2 cellular contexts compared by ENCODE assay signal in genomic region chr22:19884954-19885751, GRCh38.
TF ChIP-seq lines count a peak whose summit lies in the region.

No MANE protein-coding gene starts in this region.

TF ChIP-seq in GM23338, 12 proteins besides CTCF, POLR2A, EP300 and RAD21:
- TF ChIP-seq EZH2 (IDR thresholded peaks at IDR 0.05; ENCODE audit: low read depth, unreplicated experiment) (no peak), STAT1 (IDR thresholded peaks at IDR 0.05; ENCODE audit: unreplicated experiment) (no peak), ZNF331 (CRISPR knock-in tag; IDR thresholded peaks at IDR 0.05; ENCODE audit: low read depth) (no peak), ETS1 (IDR thresholded peaks at IDR 0.05) (no peak), REST (IDR thresholded peaks at IDR 0.05; ENCODE audit: unreplicated experiment) (no peak), EZH2phosphoT487 (IDR thresholded peaks at IDR 0.05; ENCODE audit: unreplicated experiment) (no peak), ZNF114 (CRISPR knock-in tag; IDR thresholded peaks at IDR 0.05) (no peak), NANOG (IDR thresholded peaks at IDR 0.05; ENCODE audit: borderline replicate concordance) (no peak), CREB1 (CRISPR knock-in tag; IDR thresholded peaks at IDR 0.05; ENCODE audit: low read depth) (no peak), POLR2AphosphoS5 (IDR thresholded peaks at IDR 0.05; ENCODE audit: low read depth) (no peak), JUNB (IDR thresholded peaks at IDR 0.05; ENCODE audit: unreplicated experiment) (no peak), ZNF462 (CRISPR knock-in tag; IDR thresholded peaks at IDR 0.05) (no peak)

TF ChIP-seq in K562, 482 proteins besides CTCF, POLR2A, EP300 and RAD21:
- peak; percentile 27; the same call in 1 of the 2 replicates for TF ChIP-seq ATF1 (CRISPR knock-in tag; IDR thresholded peaks at IDR 0.05)
- TF ChIP-seq ATF1 (tag; IDR thresholded peaks at IDR 0.05) = no peak
- no peak for TF ChIP-seq L3MBTL2 (IDR thresholded peaks at IDR 0.05)
- 0 out of 2 replicates have a peak, but pooled peaks have one; percentile 5 for TF ChIP-seq RUNX1 (IDR thresholded peaks at IDR 0.05; ENCODE audit: low read depth)
- no peak for TF ChIP-seq IRF2 (CRISPR knock-in tag; IDR thresholded peaks at IDR 0.05)
- 0 out of 2 replicates have a peak, but pooled peaks have one; percentile 23 for TF ChIP-seq RBM14 (IDR thresholded peaks at IDR 0.05; ENCODE audit: borderline replicate concordance, insufficient read depth, low read depth, low read length)
- no peak for TF ChIP-seq ZNF347 (CRISPR knock-in tag; IDR thresholded peaks at IDR 0.05; ENCODE audit: low read depth)
- 0 out of 2 replicates have a peak, but pooled peaks have one; percentile 15 for TF ChIP-seq HMGXB4 (CRISPR knock-in tag; IDR thresholded peaks at IDR 0.05)
- peak; percentile 73; the same call in 1 of the 2 replicates for TF ChIP-seq RREB1 (CRISPR knock-in tag; IDR thresholded peaks at IDR 0.05)
- peak; percentile 54 for TF ChIP-seq POLR2G (IDR thresholded peaks at IDR 0.05; ENCODE audit: low read depth, low read length)
- TF ChIP-seq NR4A1 (CRISPR knock-in tag; IDR thresholded peaks at IDR 0.05) = 0 out of 2 replicates have a peak, but pooled peaks have one; percentile 37
- TF ChIP-seq NR4A1 (tag; IDR thresholded peaks at IDR 0.05) = no peak
- 0 out of 2 replicates have a peak, but pooled peaks have one; percentile 8 for TF ChIP-seq ZNF76 (CRISPR knock-in tag; IDR thresholded peaks at IDR 0.05; ENCODE audit: borderline replicate concordance)
- no peak for TF ChIP-seq ZMIZ1 (IDR thresholded peaks at IDR 0.05; ENCODE audit: low read depth in 2 of 2, low read length in 2 of 2)
- no peak for TF ChIP-seq ZNF143 (CRISPR knock-in tag; IDR thresholded peaks at IDR 0.05)
- TF ChIP-seq GATA2 (CRISPR knock-in tag; IDR thresholded peaks at IDR 0.05) = no peak
- TF ChIP-seq TAF15 (IDR thresholded peaks at IDR 0.05; ENCODE audit: low read depth, low read length) = peak; percentile 81; the same call in 1 of the 2 replicates
- peak; percentile 40; the same call in 1 of the 2 replicates for TF ChIP-seq ZNF133 (CRISPR knock-in tag; IDR thresholded peaks at IDR 0.05)
